Comparison of ENCODE assay signal across 23 cellular contexts in the genomic region with DNA sequence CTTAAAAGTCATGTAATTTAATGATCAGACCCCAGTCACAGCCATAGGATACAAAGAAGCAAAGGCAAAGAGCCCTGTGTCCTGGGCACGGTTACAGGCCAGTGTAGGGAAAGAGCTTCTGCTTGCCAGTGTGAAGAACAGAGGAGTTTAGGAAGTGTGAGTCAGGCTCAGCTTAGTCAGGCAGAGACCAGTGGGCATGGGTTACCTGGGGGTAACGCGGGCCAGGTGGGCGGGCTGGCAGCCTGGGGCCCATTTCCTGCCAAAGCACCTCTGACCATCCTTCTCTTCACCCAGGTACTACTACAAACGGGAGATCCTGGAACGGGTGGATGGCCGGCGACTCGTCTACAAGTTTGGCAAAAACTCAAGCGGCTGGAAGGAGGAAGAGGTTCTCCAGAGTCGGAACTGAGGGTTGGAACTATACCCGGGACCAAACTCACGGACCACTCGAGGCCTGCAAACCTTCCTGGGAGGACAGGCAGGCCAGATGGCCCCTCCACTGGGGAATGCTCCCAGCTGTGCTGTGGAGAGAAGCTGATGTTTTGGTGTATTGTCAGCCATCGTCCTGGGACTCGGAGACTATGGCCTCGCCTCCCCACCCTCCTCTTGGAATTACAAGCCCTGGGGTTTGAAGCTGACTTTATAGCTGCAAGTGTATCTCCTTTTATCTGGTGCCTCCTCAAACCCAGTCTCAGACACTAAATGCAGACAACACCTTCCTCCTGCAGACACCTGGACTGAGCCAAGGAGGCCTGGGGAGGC. TPM values are rescaled to one million over a fixed set of nuclear protein-coding genes. Genes with fewer than 3 reads are reported as not detected.
A peak's percentile ranks its signal among the peaks of the same experiment; 100 is the strongest.
DNase-seq lines count a peak whose midpoint lies in the region; ATAC-seq and TF ChIP-seq lines count a peak whose summit lies in the region.
"Had no signal": no experiment of that assay in that cellular context is flagged by ENCODE, and none has a peak within 500 bp of the region (broad histone marks: within the 10 kb centered on the region; RNA-seq: fewer than 3 reads in every experiment).

No MANE protein-coding gene starts in this region.

- peaks cover 13 to 24% of the 10 kb centered on the region in 2 donors for H3K36me3 Mint-ChIP-seq in CD14-positive monocyte
- H3K36me3 Mint-ChIP-seq in immature natural killer cell: peaks cover 0 to 4% (median 0%) of the 10 kb centered on the region in 3 donors
- H3K36me3 Mint-ChIP-seq: stimulated activated effector memory CD8-positive, alpha-beta T cell treated with anti-CD3 and anti-CD28 coated beads, Interleukin-12 subunit alpha, Interleukin-12 subunit beta, amount 100 ng/mL, for 72 hours had no signal

- peak overlapping the region; percentile 76 for H3K27ac ChIP-seq in epithelial cell of prostate
- H3K27ac ChIP-seq in osteoblast (ENCODE audit: low read depth, low read length): no peak overlapping the region
- H3K27ac ChIP-seq: BLaER1 had no signal

- peak overlapping the region in 1 of 7 donors; percentile 33 for H3K27ac Mint-ChIP-seq in CD14-positive monocyte
- H3K27ac Mint-ChIP-seq in immature natural killer cell: no peak overlapping the region
- H3K27ac Mint-ChIP-seq: activated T-helper 2 cell treated with anti-CD3 and anti-CD28 coated beads, Interferon-gamma antibody, Interleukin-2, Interleukin-4, amounts not matched to agents 10 μg/mL and 5 μg/mL and 100 μg/mL, durations not matched to agents 14 hours and 24 hours and 36 hours; GM23338; stimulated activated effector memory CD8-positive, alpha-beta T cell treated with anti-CD3 and anti-CD28 coated beads, Interleukin-12 subunit alpha, Interleukin-12 subunit beta, amount 100 ng/mL, for 72 hours had no signal

- no peak for ATAC-seq in HG03135 (IDR thresholded peaks at IDR 0.05; ENCODE audit: unreplicated experiment)
- ATAC-seq: GM12878; GM23338; left lung; sciatic nerve; stimulated activated effector memory CD8-positive, alpha-beta T cell treated with anti-CD3 and anti-CD28 coated beads, Interleukin-12 subunit alpha, Interleukin-12 subunit beta, amount 100 ng/mL, for 72 hours had no signal

- intact Hi-C loops in CD14-positive monocyte (cut with micrococcal nuclease): no loop called here

- H3K27me3 Mint-ChIP-seq in CD14-positive monocyte (ENCODE audit: low read depth in 3 of 3) (peaks cover 1 to 6% (median 3%) of the 10 kb centered on the region in 3 donors), immature natural killer cell (ENCODE audit: low read depth in 3 of 3) (peaks cover 0 to 5% (median 3%) of the 10 kb centered on the region in 3 donors)

- H3K9me3 ChIP-seq in osteoblast (ENCODE audit: low read depth, low read length): no peaks in the 10 kb centered on the region
- H3K9me3 ChIP-seq: BLaER1, left lung had no signal

- TF ChIP-seq CTCF in osteoblast (IDR thresholded peaks at IDR 0.05; ENCODE audit: extremely low read depth, low read depth, low read length): no peak
- TF ChIP-seq CTCF in CD14-positive monocyte (IDR thresholded peaks at IDR 0.05): no peak

- no peak overlapping the region for H3K4me2 ChIP-seq in osteoblast (ENCODE audit: insufficient read depth, low read length)
- H3K4me2 ChIP-seq: BLaER1, GM23338 had no signal

- no peaks in the 10 kb centered on the region for H3K27me3 ChIP-seq in osteoblast (ENCODE audit: insufficient read depth, low read length)
- H3K27me3 ChIP-seq: BLaER1 had no signal

- peak; percentile 84 for DNase-seq in DMS53 (lab: John Stamatoyannopoulos, UW)
- no peak for DNase-seq in DMS53 treated with DMSO at 0.1 percent for 48 hours (lab: John Stamatoyannopoulos, UW; ENCODE audit: unreplicated experiment)
- DNase-seq in epithelial cell of prostate (ENCODE audit: low read depth, low spot score): no peak
- peak; percentile 66 for DNase-seq in osteoblast (ENCODE audit: insufficient read length, low spot score, missing footprints)
- no peak for DNase-seq in KG1 (lab: John Stamatoyannopoulos, UW)
- no peak for DNase-seq in CD14-positive monocyte (ENCODE audit: low spot score)
- DNase-seq in immature natural killer cell: no peak
- DNase-seq: 8988T; activated CD4-positive, alpha-beta T cell treated with anti-CD3 and anti-CD28 coated beads for 4 hours; DMS153; left lung; NCI-H187 treated with DMSO at 0.1 percent for 48 hours; NCI-H2227 treated with DMSO at 0.1 percent for 48 hours; NCI-H774; nucleus accumbens; T-helper 1 cell had no signal

- H3K9me3 Mint-ChIP-seq in CD14-positive monocyte: no peaks in the 10 kb centered on the region
- H3K9me3 Mint-ChIP-seq in immature natural killer cell: no peaks in the 10 kb centered on the region
- H3K9me3 Mint-ChIP-seq: activated T-helper 2 cell treated with anti-CD3 and anti-CD28 coated beads, Interferon-gamma antibody, Interleukin-2, Interleukin-4, amounts not matched to agents 10 μg/mL and 5 μg/mL and 100 μg/mL, durations not matched to agents 14 hours and 24 hours and 36 hours; GM23338; stimulated activated effector memory CD8-positive, alpha-beta T cell treated with anti-CD3 and anti-CD28 coated beads, Interleukin-12 subunit alpha, Interleukin-12 subunit beta, amount 100 ng/mL, for 72 hours had no signal

- H3K4me3 ChIP-seq in osteoblast (ENCODE audit: insufficient read depth, low read length): no peak overlapping the region
- H3K4me3 ChIP-seq: BLaER1, GM12878, GM23338 had no signal

- H3K4me3 Mint-ChIP-seq in CD14-positive monocyte (no peak overlapping the region), immature natural killer cell (no peak overlapping the region)
- H3K4me3 Mint-ChIP-seq: GM23338; stimulated activated effector memory CD8-positive, alpha-beta T cell treated with anti-CD3 and anti-CD28 coated beads, Interleukin-12 subunit alpha, Interleukin-12 subunit beta, amount 100 ng/mL, for 72 hours had no signal

- H4K20me1 ChIP-seq in osteoblast (ENCODE audit: insufficient read depth, low read length): no peaks in the 10 kb centered on the region
- H4K20me1 ChIP-seq: BLaER1 had no signal

- no peak overlapping the region for H2AFZ ChIP-seq in osteoblast (ENCODE audit: low read length)
- H2AFZ ChIP-seq: GM23338 had no signal

- H3K4me1 Mint-ChIP-seq in CD14-positive monocyte: no peaks in the 10 kb centered on the region
- H3K4me1 Mint-ChIP-seq in immature natural killer cell: peaks cover 0 to 9% of the 10 kb centered on the region in 2 donors

- no peaks in the 10 kb centered on the region for H3K4me1 ChIP-seq in osteoblast (ENCODE audit: insufficient read depth, low read length)
- H3K4me1 ChIP-seq: left lung had no signal

- H3K36me3 ChIP-seq in osteoblast (ENCODE audit: insufficient read depth, low read length): no peaks in the 10 kb centered on the region
- H3K36me3 ChIP-seq: BLaER1 had no signal

- no peaks in the 10 kb centered on the region for H3K79me2 ChIP-seq in osteoblast (ENCODE audit: insufficient read depth, low read length)

RNA-seq across cellular contexts. Expression of a gene that starts 4.7 kb away (rescaled TPM):
- total RNA-seq in osteoblast: under 0.01 TPM in 2 replicates
- polyA plus RNA-seq in CD14-positive monocyte: not detected
- polyA plus RNA-seq in immature natural killer cell: under 1 TPM in 1 of 3 donors, not detected in 2; 0.26 TPM

RNA-seq across cellular contexts. Expression of a gene that starts 32.6 kb away (rescaled TPM):
- total RNA-seq in osteoblast: 64.8 and 74.2 TPM in 2 replicates
- polyA plus RNA-seq in CD14-positive monocyte (100 to 1,000 TPM; 127 to 153 TPM), immature natural killer cell (10 to 100 TPM; 35.6 to 61.6 (median 57.8) TPM)

RNA-seq across cellular contexts. Expression of a gene that starts 59.8 kb away (rescaled TPM):
- 35.7 and 38.7 TPM in 2 replicates for total RNA-seq in osteoblast
- 10 to 100 TPM; 45.4 to 50.3 TPM for polyA plus RNA-seq in CD14-positive monocyte
- 10 to 100 TPM; 34.3 to 42.9 (median 34.7) TPM for polyA plus RNA-seq in immature natural killer cell

Comparison
In these comparisons a context has a peak if more than half of its experiments do, and no peak if none do; other contexts are left out.
1. DNase-seq: peak in DMS53 (single experiment) and osteoblast (single experiment); none in DMS53 treated with DMSO at 0.1 percent for 48 hours (single experiment), epithelial cell of prostate (single experiment), KG1 (single experiment), CD14-positive monocyte (single experiment) and immature natural killer cell (0 of 3).